17 cellular contexts compared by ENCODE assay signal in genomic region chr2:114261366-114261765, GRCh38.
DNase-seq lines count a peak whose midpoint lies in the region; ATAC-seq, FAIRE-seq and TF ChIP-seq lines count a peak whose summit lies in the region.
"Had no signal": no experiment of that assay in that cellular context is flagged by ENCODE, and none has a peak within 500 bp of the region (broad histone marks: within the 10 kb centered on the region; RNA-seq: fewer than 3 reads in every experiment).

No MANE protein-coding gene starts in this region.

- no peak overlapping the region for H2AFZ ChIP-seq in GM23338

- H4K20me1 ChIP-seq in GM23338 (replicated peaks; ENCODE audit: insufficient read depth) = no peaks in the 10 kb centered on the region

- no peaks in the 10 kb centered on the region for H3K79me2 ChIP-seq in GM23338 (replicated peaks; ENCODE audit: insufficient read depth)

- H3K9me2 ChIP-seq in GM23338 (ENCODE audit: insufficient read depth) = no peaks in the 10 kb centered on the region

- TF ChIP-seq CTCF in bronchial epithelial cell (IDR thresholded peaks at IDR 0.05; ENCODE audit: insufficient read depth, low read length, severe bottlenecking) = no peak
- TF ChIP-seq CTCF in osteocyte (IDR thresholded peaks at IDR 0.05) = no peak
- no peak for TF ChIP-seq CTCF in GM23338 (conservative IDR thresholded peaks at IDR 0.05; ENCODE audit: low read depth in 2 of 2)

- H3K4me3 ChIP-seq in SJCRH30 (no peak overlapping the region), bronchial epithelial cell (ENCODE audit: low read depth, low read length) (no peak overlapping the region), GM23338 (no peak overlapping the region)

- no peak overlapping the region for H3K4me3 Mint-ChIP-seq in stimulated activated effector memory CD8-positive, alpha-beta T cell treated with anti-CD3 and anti-CD28 coated beads, Interleukin-12 subunit alpha, Interleukin-12 subunit beta, amount 100 ng/mL, for 72 hours
- H3K4me3 Mint-ChIP-seq in osteocyte (ENCODE audit: unreplicated experiment) (no peak overlapping the region), GM23338 (no peak overlapping the region)
- H3K4me3 Mint-ChIP-seq: CD4-positive, alpha-beta memory T cell had no signal

- H3K27me3 Mint-ChIP-seq in osteocyte (ENCODE audit: unreplicated experiment) (peaks cover 6% of the 10 kb centered on the region), GM23338 (ENCODE audit: insufficient read depth, low read depth, poor library complexity) (no peaks in the 10 kb centered on the region)

- H3K9me3 Mint-ChIP-seq in stimulated activated effector memory CD8-positive, alpha-beta T cell treated with anti-CD3 and anti-CD28 coated beads, Interleukin-12 subunit alpha, Interleukin-12 subunit beta, amount 100 ng/mL, for 72 hours = no peaks in the 10 kb centered on the region
- H3K9me3 Mint-ChIP-seq in osteocyte (ENCODE audit: unreplicated experiment) = no peaks in the 10 kb centered on the region
- H3K9me3 Mint-ChIP-seq in GM23338 = peaks cover 18% of the 10 kb centered on the region
- H3K9me3 Mint-ChIP-seq: CD4-positive, alpha-beta memory T cell had no signal

- H3K4me1 ChIP-seq in SJCRH30 (peaks cover 25% of the 10 kb centered on the region), GM23338 (ENCODE audit: insufficient read depth) (no peaks in the 10 kb centered on the region)

- H3K27me3 ChIP-seq in SJCRH30 (no peaks in the 10 kb centered on the region), bronchial epithelial cell (ENCODE audit: control insufficient read depth, insufficient read depth, low read length) (no peaks in the 10 kb centered on the region), GM23338 (ENCODE audit: insufficient read depth) (no peaks in the 10 kb centered on the region)

- H3K9me3 ChIP-seq in SJCRH30 (replicated peaks) = no peaks in the 10 kb centered on the region

- H3K27ac ChIP-seq in SJCRH30 (no peak overlapping the region; the same call in 1 of the 2 replicates), GM23338 (ENCODE audit: low read depth) (no peak overlapping the region)

- DNase-seq in SJCRH30 = peak; percentile 50 to 74
- peak; percentile 7 for DNase-seq in bronchial epithelial cell (ENCODE audit: low read depth)
- no peak for DNase-seq in stimulated activated effector memory CD8-positive, alpha-beta T cell treated with anti-CD3 and anti-CD28 coated beads, Interleukin-12 subunit alpha, Interleukin-12 subunit beta, amount 100 ng/mL, for 72 hours (ENCODE audit: low spot score in 2 of 2)
- no peak for DNase-seq in osteocyte (ENCODE audit: extremely low spot score, unreplicated experiment)
- DNase-seq in GM23338 (ENCODE audit: low spot score) = no peak
- DNase-seq in effector CD8-positive, alpha-beta T cell (lab: John Stamatoyannopoulos, UW) = no peak
- DNase-seq: C1 segment of cervical spinal cord; Calu3; CD4-positive, alpha-beta memory T cell; COR-L47; DMS53; DMS79 treated with DMSO at 0.1 percent for 48 hours; H7; HCEC 1CT had no signal

- H3F3A ChIP-seq in GM23338 (replicated peaks; ENCODE audit: low read depth) = no peaks in the 10 kb centered on the region

- no peaks in the 10 kb centered on the region for H3K4me1 Mint-ChIP-seq in stimulated activated effector memory CD8-positive, alpha-beta T cell treated with anti-CD3 and anti-CD28 coated beads, Interleukin-12 subunit alpha, Interleukin-12 subunit beta, amount 100 ng/mL, for 72 hours
- H3K4me1 Mint-ChIP-seq in osteocyte (ENCODE audit: unreplicated experiment) = no peaks in the 10 kb centered on the region
- H3K4me1 Mint-ChIP-seq in GM23338 = peaks cover 20% of the 10 kb centered on the region
- H3K4me1 Mint-ChIP-seq: CD4-positive, alpha-beta memory T cell had no signal

- H3K4me2 ChIP-seq in GM23338 = no peak overlapping the region

- no peaks in the 10 kb centered on the region for H3K36me3 Mint-ChIP-seq in stimulated activated effector memory CD8-positive, alpha-beta T cell treated with anti-CD3 and anti-CD28 coated beads, Interleukin-12 subunit alpha, Interleukin-12 subunit beta, amount 100 ng/mL, for 72 hours
- H3K36me3 Mint-ChIP-seq in osteocyte (ENCODE audit: unreplicated experiment) = no peaks in the 10 kb centered on the region
- no peaks in the 10 kb centered on the region for H3K36me3 Mint-ChIP-seq in GM23338 (ENCODE audit: low read depth)
- H3K36me3 Mint-ChIP-seq: CD4-positive, alpha-beta memory T cell had no signal

- H3K36me3 ChIP-seq in SJCRH30 = no peaks in the 10 kb centered on the region
- no peaks in the 10 kb centered on the region for H3K36me3 ChIP-seq in bronchial epithelial cell (ENCODE audit: control insufficient read depth, insufficient read depth, low read length)
- H3K36me3 ChIP-seq in GM23338 (ENCODE audit: insufficient read depth) = no peaks in the 10 kb centered on the region; the same call in 1 of the 2 replicates

- H3K27ac Mint-ChIP-seq in stimulated activated effector memory CD8-positive, alpha-beta T cell treated with anti-CD3 and anti-CD28 coated beads, Interleukin-12 subunit alpha, Interleukin-12 subunit beta, amount 100 ng/mL, for 72 hours = no peak overlapping the region
- H3K27ac Mint-ChIP-seq in osteocyte (ENCODE audit: unreplicated experiment) (no peak overlapping the region), GM23338 (no peak overlapping the region; the same call in 1 of the 2 replicates)
- H3K27ac Mint-ChIP-seq: CD4-positive, alpha-beta memory T cell had no signal

- peak; percentile 24 for ATAC-seq in stimulated activated effector memory CD8-positive, alpha-beta T cell treated with anti-CD3 and anti-CD28 coated beads, Interleukin-12 subunit alpha, Interleukin-12 subunit beta, amount 100 ng/mL, for 72 hours
- ATAC-seq in GM23338 = no peak

- no peak for FAIRE-seq in bronchial epithelial cell (lab: Jason Lieb, UNC)
- FAIRE-seq: G401.6, GM12892, H1 had no signal

TF ChIP-seq in GM23338, 12 proteins besides CTCF, POLR2A, EP300 and RAD21 (continues in another document):
- no peak for TF ChIP-seq REST (IDR thresholded peaks at IDR 0.05; ENCODE audit: unreplicated experiment)

Comparison
In these comparisons a context has a peak if more than half of its experiments do, and no peak if none do; other contexts are left out.
1. DNase-seq: peak in SJCRH30 (2 of 2) and bronchial epithelial cell (single experiment); none in stimulated activated effector memory CD8-positive, alpha-beta T cell treated with anti-CD3 and anti-CD28 coated beads, Interleukin-12 subunit alpha, Interleukin-12 subunit beta, amount 100 ng/mL, for 72 hours (0 of 2), osteocyte (single experiment), GM23338 (single experiment) and effector CD8-positive, alpha-beta T cell (single experiment).